In genomic region chr17:80955078-80955477, GRCh38 we compare ENCODE assay signal across 21 cellular contexts. TPM values are rescaled to one million over a fixed set of nuclear protein-coding genes. Genes with fewer than 3 reads are reported as not detected.
DNase-seq lines count a peak whose midpoint lies in the region; ATAC-seq, FAIRE-seq and TF ChIP-seq lines count a peak whose summit lies in the region.
"Had no signal": no experiment of that assay in that cellular context is flagged by ENCODE, and none has a peak within 500 bp of the region (broad histone marks: within the 10 kb centered on the region; RNA-seq: fewer than 3 reads in every experiment).

No MANE protein-coding gene starts in this region.

- H3K27me3 ChIP-seq in right cardiac atrium (ENCODE audit: control insufficient read depth, insufficient read depth) (no peaks in the 10 kb centered on the region), K562 (ENCODE audit: control insufficient read depth in 2 of 2, insufficient read depth in 2 of 2, low read length in 2 of 2) (no peaks in the 10 kb centered on the region), osteoblast (ENCODE audit: insufficient read depth, low read length) (no peaks in the 10 kb centered on the region)
- H3K27me3 ChIP-seq: SJSA1 had no signal

- H3K4me3 ChIP-seq in right cardiac atrium (ENCODE audit: low read length) (no peak overlapping the region), K562 (no peak overlapping the region), osteoblast (ENCODE audit: insufficient read depth, low read length) (no peak overlapping the region)
- H3K4me3 ChIP-seq: GM12878, SJSA1 had no signal

- TF ChIP-seq EP300 in K562 (IDR thresholded peaks at IDR 0.05; ENCODE audit: low read length) = no peak

- in situ Hi-C loops in K562 (cut with MboI) = no loop called here

- H2AFZ ChIP-seq in K562 (ENCODE audit: low read depth, low read length) (no peak overlapping the region), osteoblast (ENCODE audit: low read length) (no peak overlapping the region)

- H3K9me1 ChIP-seq in K562 (ENCODE audit: control insufficient read depth, insufficient read depth, low read length) = no peaks in the 10 kb centered on the region

- intact Hi-C loops in right cardiac atrium (cut with DNase I) (no loop called here), left ventricle myocardium superior (cut with micrococcal nuclease) (no loop called here), K562 (cut with micrococcal nuclease) (no loop called here)

- CTCF ChIA-PET in K562 (lab: Yijun Ruan, JAX; ENCODE audit: low intra/inter-chr PET ratio) = no interaction called here

- H3K27ac ChIP-seq in right cardiac atrium (ENCODE audit: low read length) = no peak overlapping the region
- no peak overlapping the region for H3K27ac ChIP-seq in K562 (ENCODE audit: extremely low read depth, low read depth, low read length)
- no peak overlapping the region for H3K27ac ChIP-seq in osteoblast (ENCODE audit: low read depth, low read length)
- H3K27ac ChIP-seq: HL-60, SJSA1 had no signal

- DNase-seq in right cardiac atrium (peak in 2 of 3 donors; percentile 2 to 24), left ventricle myocardium superior (no peak), K562 (ENCODE audit: extremely low read depth in 1 of 4, low spot score in 3 of 4) (no peak), osteoblast (ENCODE audit: insufficient read length, low spot score, missing footprints) (peak; percentile 42)
- DNase-seq: CD8-positive, alpha-beta T cell; DND-41; H9; HFFc6; KG1; NCI-H1092; NCI-H1436; NCI-H187 treated with DMSO at 0.1 percent for 48 hours; NCI-H2107 had no signal

- H3K36me3 ChIP-seq in K562 (ENCODE audit: control insufficient read depth, insufficient read depth, low read length) (peaks cover 15% of the 10 kb centered on the region; the same call in 1 of the 3 replicates), osteoblast (ENCODE audit: insufficient read depth, low read length) (peaks cover 2% of the 10 kb centered on the region)

- TF ChIP-seq CTCF in K562 (IDR thresholded peaks at IDR 0.05 in 2 of 3, conservative IDR thresholded peaks at IDR 0.05 in 1 of 3; ENCODE audit: insufficient read depth in 2 of 3, low read depth in 1 of 3, low read length in 3 of 3) (no peak), osteoblast (IDR thresholded peaks at IDR 0.05; ENCODE audit: extremely low read depth, low read depth, low read length) (no peak)

- H3K9ac ChIP-seq in K562 (ENCODE audit: insufficient read depth in 1 of 2, low read depth in 2 of 2, low read length in 2 of 2) = no peak overlapping the region

- TF ChIP-seq POLR2A in K562 (conservative IDR thresholded peaks at IDR 0.05) = no peak

- 96% methylated on average over 5 of the region's 5 CpGs for WGBS in right cardiac atrium
- WGBS in K562 (ENCODE audit: insufficient coverage, low coverage, missing lambda C conversion rate) = 77% methylated on average over 5 of the region's 5 CpGs

- FAIRE-seq in K562 (lab: Jason Lieb, UNC) = no peak
- FAIRE-seq: HepG2 had no signal

- no peaks in the 10 kb centered on the region for H3K79me2 ChIP-seq in K562 (ENCODE audit: control insufficient read depth, insufficient read depth, low read length)
- H3K79me2 ChIP-seq in osteoblast (ENCODE audit: insufficient read depth, low read length) = no peaks in the 10 kb centered on the region

- ATAC-seq in right cardiac atrium = no peak
- ATAC-seq in left ventricle myocardium superior = no peak
- ATAC-seq in K562 = no peak
- ATAC-seq in HG03342 (IDR thresholded peaks at IDR 0.05; ENCODE audit: unreplicated experiment) = no peak
- no peak for ATAC-seq in HG03097 (IDR thresholded peaks at IDR 0.05; ENCODE audit: low FRiP score, unreplicated experiment)
- no peak for ATAC-seq in GM18520 (IDR thresholded peaks at IDR 0.05; ENCODE audit: unreplicated experiment)
- ATAC-seq: CD8-positive, alpha-beta T cell; GM12878; HepG2; Panc1 had no signal

- TSS peak; percentile 27 for BruUV-seq in K562 (replicated peaks; lab: Mats Ljungman, UMichigan)

- H3K4me1 ChIP-seq in right cardiac atrium (ENCODE audit: control insufficient read depth, insufficient read depth, low read length) (peaks cover 11% of the 10 kb centered on the region), K562 (replicated peaks in 1 of 2; ENCODE audit: control insufficient read depth in 2 of 2, insufficient read depth in 2 of 2, low read length in 2 of 2) (peaks cover 0 to 21% of the 10 kb centered on the region in 2 experiments; a peak in 2 of 5 replicates), osteoblast (ENCODE audit: insufficient read depth, low read length) (no peaks in the 10 kb centered on the region)

- H3K4me2 ChIP-seq in K562 (ENCODE audit: insufficient read depth, low read length) (no peak overlapping the region), osteoblast (ENCODE audit: insufficient read depth, low read length) (no peak overlapping the region)

- no peak for TF ChIP-seq RAD21 in K562 (CRISPR knock-in tag; conservative IDR thresholded peaks at IDR 0.05 in 1 of 2, IDR thresholded peaks at IDR 0.05 in 1 of 2)

- H3K9me3 ChIP-seq in right cardiac atrium (ENCODE audit: control insufficient read depth, low read length) (no peaks in the 10 kb centered on the region), K562 (replicated peaks; ENCODE audit: control insufficient read depth, insufficient read depth, low read depth, low read length) (no peaks in the 10 kb centered on the region), osteoblast (ENCODE audit: low read depth, low read length) (no peaks in the 10 kb centered on the region)
- H3K9me3 ChIP-seq: SJSA1 had no signal

- no peaks in the 10 kb centered on the region for H4K20me1 ChIP-seq in K562 (replicated peaks; ENCODE audit: control insufficient read depth, insufficient read depth, low read length)
- no peaks in the 10 kb centered on the region for H4K20me1 ChIP-seq in osteoblast (ENCODE audit: insufficient read depth, low read length)

- POLR2A ChIA-PET in K562 (lab: Yijun Ruan, JAX) = no interaction called here

TF ChIP-seq in K562, 482 proteins besides CTCF, POLR2A, EP300 and RAD21 (continues in another document):
- TF ChIP-seq TBL1XR1 (IDR thresholded peaks at IDR 0.05; ENCODE audit: low read length in 2 of 2) = no peak
- TF ChIP-seq MNT (conservative IDR thresholded peaks at IDR 0.05) = no peak
- no peak for TF ChIP-seq ZBTB34 (CRISPR knock-in tag; IDR thresholded peaks at IDR 0.05)

RNA-seq across cellular contexts. Expression of gene CHMP6, which starts 36.6 kb away (rescaled TPM):
- total RNA-seq in right cardiac atrium = 10 to 100 TPM; 18.4 to 22.5 (median 19.7) TPM
- 24.6 TPM for polyA plus RNA-seq in right cardiac atrium
- 19.5 TPM for total RNA-seq in left ventricle myocardium superior
- 33.8 and 66.2 TPM in 2 replicates for total RNA-seq in K562 (2011; cell fraction: chromatin; rRNA removed; ENCODE audit: low replicate concordance)
- total RNA-seq in K562 (2011; cell fraction: nucleolus; rRNA removed) = 40.5 and 47.9 TPM in 2 replicates
- 22.9 and 24.6 TPM in 2 replicates for total RNA-seq in K562 (2011; cell fraction: nucleoplasm; rRNA removed)
- total RNA-seq in K562 (2014; rRNA removed) = 10.3 and 12.9 TPM in 2 replicates
- 14.4 and 15.7 TPM in 2 replicates for total RNA-seq in K562 (2014; rRNA removed; fragmentation: Illumina TruSeq; extraction: Trizol)
- total RNA-seq in K562 (2015; rRNA removed; fragmentation: Illumina TruSeq; extraction: Trizol) = 12.7 and 13.8 TPM in 2 replicates
- total RNA-seq in K562 (2021) = 25.6 and 26.8 TPM in 2 replicates
- polyA plus RNA-seq in K562 (2011; rRNA removed) = 8.0 and 13.4 TPM in 2 replicates
- 10.5 and 35.5 TPM in 2 replicates for polyA plus RNA-seq in K562 (2011; cell fraction: cytosol; rRNA removed)
- polyA plus RNA-seq in K562 (2011; cell fraction: nucleus; rRNA removed) = 10.7 and 20.1 TPM in 2 replicates
- 13.7 and 20.1 TPM in 2 replicates for polyA plus RNA-seq in K562 (2012)
- polyA plus RNA-seq in K562 (2014; fragmentation: Illumina TruSeq; extraction: Trizol) = 11.4 and 15.5 TPM in 2 replicates
- polyA plus RNA-seq in K562 (2014; fragmentation: Nextera tagmentation; extraction: Ambion mirVana) = 1 to 10 TPM in 1 of 2 experiments, under 1 TPM in 1; 0.25 to 1.8 TPM
- polyA plus RNA-seq in K562 (2014; rRNA removed) = 28.3 and 30.4 TPM in 2 replicates
- polyA minus RNA-seq in K562 (2011; rRNA and poly(A)+ RNA removed) = 11.2 and 15.9 TPM in 2 replicates
- polyA minus RNA-seq in K562 (2011; cell fraction: cytosol; rRNA and poly(A)+ RNA removed) = 5.0 and 8.7 TPM in 2 replicates
- polyA minus RNA-seq in K562 (2011; cell fraction: nucleus; rRNA and poly(A)+ RNA removed) = 13.5 and 13.7 TPM in 2 replicates
- 21.4 and 21.8 TPM in 2 replicates for total RNA-seq in osteoblast

Comparison
In these comparisons a context has a peak if more than half of its experiments do, and no peak if none do; other contexts are left out.
1. DNase-seq: peak in right cardiac atrium (2 of 3) and osteoblast (single experiment); none in left ventricle myocardium superior (single experiment) and K562 (0 of 4).